Comparison of ENCODE assay signal across 7 cellular contexts in the genomic region with DNA sequence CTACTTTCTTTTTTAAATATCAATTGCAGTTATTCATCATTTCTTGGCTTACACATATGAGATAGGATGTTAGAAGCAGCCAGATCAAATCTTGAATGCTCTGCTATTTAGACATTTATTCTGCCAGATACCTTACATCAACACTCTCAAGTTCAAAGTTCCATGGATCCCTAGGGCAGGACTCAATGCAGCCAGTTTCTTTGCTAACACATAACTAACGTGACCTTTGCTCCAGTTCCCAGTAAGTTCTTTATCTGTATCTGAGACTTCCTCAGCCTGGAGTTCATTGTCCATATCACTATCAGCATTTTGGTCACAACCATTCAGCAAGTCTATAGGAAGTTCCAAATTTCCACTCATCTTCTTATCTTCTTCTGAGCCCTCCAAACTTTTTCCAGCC.
"Had no signal": no experiment of that assay in that cellular context is flagged by ENCODE, and none has a peak within 500 bp of the region (broad histone marks: within the 10 kb centered on the region; RNA-seq: fewer than 3 reads in every experiment).

No MANE protein-coding gene starts in this region.

- H3K27ac Mint-ChIP-seq: GM23338, H9, IgD-negative memory B cell had no signal

- H3K4me2 ChIP-seq: GM23338 had no signal

- DNase-seq: H9, HCEC 1CT had no signal

- H3K4me3 ChIP-seq: GM23338 had no signal

- H3K9me3 Mint-ChIP-seq: GM23338, H9 had no signal

- H2AFZ ChIP-seq: GM23338 had no signal

- FAIRE-seq: H1, H54, HTR-8/SVneo had no signal

- H3K27me3 Mint-ChIP-seq: IgD-negative memory B cell had no signal

- ATAC-seq: GM23338 had no signal

- H3K36me3 Mint-ChIP-seq: IgD-negative memory B cell had no signal

- H3K4me1 Mint-ChIP-seq: GM23338, H9, IgD-negative memory B cell had no signal

- H3K4me3 Mint-ChIP-seq: GM23338, H9, IgD-negative memory B cell had no signal
